Comparison of ENCODE assay signal across 23 cellular contexts in genomic region chr3:7264196-7264526, GRCh38.
DNase-seq lines count a peak whose midpoint lies in the region; ATAC-seq, FAIRE-seq and TF ChIP-seq lines count a peak whose summit lies in the region.
"Had no signal": no experiment of that assay in that cellular context is flagged by ENCODE, and none has a peak within 500 bp of the region (broad histone marks: within the 10 kb centered on the region; RNA-seq: fewer than 3 reads in every experiment).

No MANE protein-coding gene starts in this region.

- H4K8ac ChIP-seq in H1 (ENCODE audit: extremely low read depth, insufficient read depth, low read length): 0 out of 2 replicates have a peak overlapping the region, but pooled peaks have one; percentile 85

- CTCF ChIA-PET in H1 (lab: Charles Lee; ENCODE audit: partially characterized antibody) (no interaction called here), SK-N-SH (lab: Yijun Ruan, JAX) (no interaction called here)

- no peaks in the 10 kb centered on the region for H3K9me2 ChIP-seq in SK-N-SH

- H2BK120ac ChIP-seq in H1 (replicated peaks; ENCODE audit: low read depth, low read length): no peak overlapping the region

- no peak for FAIRE-seq in H1 (lab: Jason Lieb, UNC)
- FAIRE-seq: A204.1, G401.6, GM12878, GM19239, H54 had no signal

- H4K91ac ChIP-seq in H1 (replicated peaks; ENCODE audit: insufficient read length, low read length): no peak overlapping the region

- no peak overlapping the region for H3K18ac ChIP-seq in H1 (ENCODE audit: extremely low read depth, low read length)

- H3K36me3 ChIP-seq in left ventricle myocardium inferior (no peaks in the 10 kb centered on the region), H1 (ENCODE audit: control insufficient read depth in 2 of 4, insufficient read depth in 4 of 4, low read length in 3 of 4) (no peaks in the 10 kb centered on the region), SK-N-SH (replicated peaks in 1 of 2; ENCODE audit: control insufficient read depth in 1 of 2, insufficient read depth in 2 of 2, low read length in 1 of 2) (no peaks in the 10 kb centered on the region)
- H3K36me3 ChIP-seq: BLaER1 had no signal

- no peak overlapping the region for H2AK5ac ChIP-seq in H1 (ENCODE audit: low read depth, low read length)

- no peaks in the 10 kb centered on the region for H3K79me1 ChIP-seq in H1 (ENCODE audit: low read depth, low read length)

- H2BK5ac ChIP-seq in H1 (ENCODE audit: low read depth, low read length): no peak overlapping the region

- no peak overlapping the region for H3K56ac ChIP-seq in H1 (replicated peaks; ENCODE audit: insufficient read length, low read depth, low read length)

- H2AFZ ChIP-seq in H1 (ENCODE audit: low read length) (no peak overlapping the region), SK-N-SH (ENCODE audit: low read depth) (no peak overlapping the region)
- H2AFZ ChIP-seq: GM23338 had no signal

- POLR2A ChIA-PET in H1 (lab: Charles Lee; ENCODE audit: partially characterized antibody): no interaction called here
- POLR2A ChIA-PET in SK-N-SH (lab: Yijun Ruan, JAX): no interaction called here

- H3K9ac ChIP-seq in H1 (replicated peaks in 1 of 4; ENCODE audit: extremely low read depth in 1 of 4, low read depth in 3 of 4, low read length in 3 of 4) (no peak overlapping the region), SK-N-SH (no peak overlapping the region)
- H3K9ac ChIP-seq: BLaER1 had no signal

- H3K79me2 ChIP-seq in H1 (ENCODE audit: control insufficient read depth in 1 of 2, insufficient read depth in 2 of 2, low read length in 2 of 2) (no peaks in the 10 kb centered on the region), SK-N-SH (ENCODE audit: insufficient read depth) (no peaks in the 10 kb centered on the region)

- TF ChIP-seq POLR2A in H1 (IDR thresholded peaks at IDR 0.05; ENCODE audit: control extremely low read depth in 1 of 2, low read depth in 2 of 2, low read length in 2 of 2): no peak

- H3K14ac ChIP-seq in H1 (ENCODE audit: insufficient read length): no peak overlapping the region

- no peak overlapping the region for H2BK15ac ChIP-seq in H1 (ENCODE audit: low read length)

- H3F3A ChIP-seq in SK-N-SH (replicated peaks; ENCODE audit: insufficient read depth): no peaks in the 10 kb centered on the region

- H2BK12ac ChIP-seq in H1 (ENCODE audit: low read depth, low read length): no peak overlapping the region

- H3K4me1 ChIP-seq in left ventricle myocardium inferior (no peaks in the 10 kb centered on the region), H1 (replicated peaks in 1 of 4; ENCODE audit: control insufficient read depth in 3 of 4, insufficient read depth in 4 of 4, low read length in 3 of 4) (no peaks in the 10 kb centered on the region), right cardiac atrium (ENCODE audit: control insufficient read depth, insufficient read depth, low read length) (no peaks in the 10 kb centered on the region), SK-N-SH (ENCODE audit: control insufficient read depth in 1 of 2, insufficient read depth in 2 of 2, low read depth in 1 of 2, low read length in 1 of 2) (no peaks in the 10 kb centered on the region)
- H3K4me1 ChIP-seq: BLaER1, Caco-2 had no signal

- no peak for TF ChIP-seq RAD21 in H1 (IDR thresholded peaks at IDR 0.05 in 1 of 2, conservative IDR thresholded peaks at IDR 0.05 in 1 of 2; ENCODE audit: low read depth in 2 of 2, low read length in 2 of 2)
- TF ChIP-seq RAD21 in SK-N-SH (IDR thresholded peaks at IDR 0.05; ENCODE audit: low read length): no peak

- TF ChIP-seq EP300 in H1 (IDR thresholded peaks at IDR 0.05; ENCODE audit: borderline replicate concordance in 1 of 2, low read depth in 2 of 2, low read length in 2 of 2) (no peak), SK-N-SH (IDR thresholded peaks at IDR 0.05; ENCODE audit: borderline replicate concordance in 1 of 2, low read depth in 1 of 2, low read length in 1 of 2) (no peak)

- H3K23me2 ChIP-seq in H1 (ENCODE audit: low read depth, low read length): no peaks in the 10 kb centered on the region

- no peak overlapping the region for H3K4me2 ChIP-seq in H1 (ENCODE audit: insufficient read depth in 1 of 2, low read depth in 2 of 2, low read length in 2 of 2)
- no peak overlapping the region for H3K4me2 ChIP-seq in SK-N-SH
- H3K4me2 ChIP-seq: BLaER1, GM23338 had no signal

- H3K27me3 ChIP-seq in left ventricle myocardium inferior (ENCODE audit: low read depth): no peaks in the 10 kb centered on the region
- H3K27me3 ChIP-seq in H1 (replicated peaks in 1 of 4; ENCODE audit: control insufficient read depth in 3 of 4, extremely low read depth in 1 of 4, insufficient read depth in 3 of 4, low read length in 3 of 4): no peaks in the 10 kb centered on the region
- H3K27me3 ChIP-seq in right cardiac atrium (ENCODE audit: control insufficient read depth, insufficient read depth): no peaks in the 10 kb centered on the region
- no peaks in the 10 kb centered on the region for H3K27me3 ChIP-seq in SK-N-SH (ENCODE audit: insufficient read depth)
- H3K27me3 ChIP-seq: BLaER1 had no signal

- peak; percentile 78 for ATAC-seq in Right ventricle myocardium inferior
- peak; percentile 85 to 90 for ATAC-seq in right cardiac atrium
- ATAC-seq in GM19324 (IDR thresholded peaks at IDR 0.05; ENCODE audit: low FRiP score, unreplicated experiment): no peak
- ATAC-seq: CD8-positive, alpha-beta T cell; GM12878; GM23338 had no signal

- no peak overlapping the region for H2BK20ac ChIP-seq in H1 (ENCODE audit: low read length)

- H3K27ac ChIP-seq in left ventricle myocardium inferior (replicated peaks): no peak overlapping the region
- no peak overlapping the region for H3K27ac ChIP-seq in H1 (ENCODE audit: low read depth, low read length)
- H3K27ac ChIP-seq in right cardiac atrium (ENCODE audit: low read length): no peak overlapping the region
- H3K27ac ChIP-seq in SK-N-SH (ENCODE audit: low read depth in 2 of 2, low read length in 1 of 2): no peak overlapping the region
- H3K27ac ChIP-seq: 22Rv1, BLaER1, C4-2B had no signal

- TF ChIP-seq CTCF in left ventricle myocardium inferior (IDR thresholded peaks at IDR 0.05; ENCODE audit: borderline replicate concordance): no peak
- TF ChIP-seq CTCF in H1 (IDR thresholded peaks at IDR 0.05; ENCODE audit: control extremely low read depth in 1 of 3, insufficient read depth in 1 of 3, low read depth in 1 of 3, low read length in 3 of 3): no peak
- no peak for TF ChIP-seq CTCF in SK-N-SH (IDR thresholded peaks at IDR 0.05)

- DNase-seq in Right ventricle myocardium inferior (ENCODE audit: missing footprints): peak; percentile 40
- no peak for DNase-seq in left ventricle myocardium inferior
- no peak for DNase-seq in H1 (ENCODE audit: low read depth in 1 of 2, low spot score in 2 of 2)
- DNase-seq in right cardiac atrium: peak; percentile 31 to 64 (median 54)
- DNase-seq in pons (ENCODE audit: low spot score): peak; percentile 7
- no peak for DNase-seq in SK-N-SH
- DNase-seq in T1000 (lab: John Stamatoyannopoulos, UW): no peak
- DNase-seq: Caco-2; CD4-positive, CD25-positive, alpha-beta regulatory T cell; CD8-positive, alpha-beta T cell; DMS153; DND-41; HCEC 1CT had no signal

- H3K9me3 ChIP-seq in left ventricle myocardium inferior (replicated peaks): peaks cover 11% of the 10 kb centered on the region
- peaks cover 0 to 13% of the 10 kb centered on the region in 2 experiments; a peak in 2 of 4 replicates for H3K9me3 ChIP-seq in H1 (ENCODE audit: insufficient read depth in 2 of 2, low read depth in 1 of 2, low read length in 1 of 2)
- H3K9me3 ChIP-seq in right cardiac atrium (ENCODE audit: control insufficient read depth, low read length): no peaks in the 10 kb centered on the region
- H3K9me3 ChIP-seq in SK-N-SH: no peaks in the 10 kb centered on the region
- H3K9me3 ChIP-seq: Caco-2 had no signal

- H4K20me1 ChIP-seq in H1 (replicated peaks in 1 of 2; ENCODE audit: control insufficient read depth in 1 of 2, insufficient read depth in 2 of 2, low read length in 2 of 2) (no peaks in the 10 kb centered on the region), SK-N-SH (ENCODE audit: insufficient read depth) (no peaks in the 10 kb centered on the region)
- H4K20me1 ChIP-seq: BLaER1 had no signal

- H3K4me3 ChIP-seq in left ventricle myocardium inferior (no peak overlapping the region), H1 (ENCODE audit: extremely low read depth in 1 of 4, insufficient read depth in 2 of 4, low read depth in 3 of 4, low read length in 4 of 4) (no peak overlapping the region), right cardiac atrium (ENCODE audit: low read length) (no peak overlapping the region), SK-N-SH (ENCODE audit: low read depth in 2 of 2, low read length in 1 of 2) (no peak overlapping the region)
- H3K4me3 ChIP-seq: BLaER1, GM12878, GM23338 had no signal

- no peak overlapping the region for H3K4ac ChIP-seq in H1 (replicated peaks; ENCODE audit: insufficient read length, low read depth, low read length)

- H3K23ac ChIP-seq in H1 (ENCODE audit: insufficient read length): no peak overlapping the region

- 94% methylated on average over 4 of the region's 4 CpGs; no CpG with 5 or more reads in 1 of the 2 experiments for WGBS in H1 (ENCODE audit: extremely low coverage in 1 of 2, insufficient coverage in 1 of 2, insufficient read length in 1 of 2, insufficient replicate concordance in 2 of 2, low coverage in 1 of 2, low lambda C conversion rate in 2 of 2, missing lambda C conversion rate in 1 of 2), 2 experiments
- 62% methylated on average over 4 of the region's 4 CpGs for WGBS in right cardiac atrium
- WGBS in SK-N-SH (ENCODE audit: low lambda C conversion rate): 69% methylated on average over 3 of the region's 4 CpGs

- intact Hi-C loops in Right ventricle myocardium inferior (cut with DNase I): no loop called here
- intact Hi-C loops in left ventricle myocardium inferior (cut with micrococcal nuclease): no loop called here
- intact Hi-C loops in right cardiac atrium (cut with DNase I): no loop called here

- no peak overlapping the region for H4K5ac ChIP-seq in H1 (ENCODE audit: insufficient read length, low read depth, low read length)

TF ChIP-seq in H1, 55 proteins besides CTCF, POLR2A, EP300 and RAD21 (continues in another document):
- TF ChIP-seq ZNF274 (IDR thresholded peaks at IDR 0.05; ENCODE audit: borderline replicate concordance, extremely low read depth, low read length) (no peak), POLR2AphosphoS5 (IDR thresholded peaks at IDR 0.05; ENCODE audit: low read depth, low read length) (no peak), JUN (IDR thresholded peaks at IDR 0.05; ENCODE audit: low read depth, low read length) (no peak)

TF ChIP-seq in SK-N-SH, 30 proteins besides CTCF, POLR2A, EP300 and RAD21 (continues in another document):
- no peak for TF ChIP-seq GATA2 (CRISPR knock-in tag; IDR thresholded peaks at IDR 0.05)
- no peak for TF ChIP-seq GABPA (IDR thresholded peaks at IDR 0.05; ENCODE audit: low read depth)
- TF ChIP-seq MAX (IDR thresholded peaks at IDR 0.05; ENCODE audit: low read depth): no peak

Comparison
In these comparisons a context has a peak if more than half of its experiments do, and no peak if none do; other contexts are left out.
1. DNase-seq: peak in Right ventricle myocardium inferior (single experiment), right cardiac atrium (3 of 3) and pons (single experiment); none in left ventricle myocardium inferior (single experiment), H1 (0 of 2), SK-N-SH (single experiment) and T1000 (single experiment).